Comparison of ENCODE assay signal across 1 cellular context in the genomic region with DNA sequence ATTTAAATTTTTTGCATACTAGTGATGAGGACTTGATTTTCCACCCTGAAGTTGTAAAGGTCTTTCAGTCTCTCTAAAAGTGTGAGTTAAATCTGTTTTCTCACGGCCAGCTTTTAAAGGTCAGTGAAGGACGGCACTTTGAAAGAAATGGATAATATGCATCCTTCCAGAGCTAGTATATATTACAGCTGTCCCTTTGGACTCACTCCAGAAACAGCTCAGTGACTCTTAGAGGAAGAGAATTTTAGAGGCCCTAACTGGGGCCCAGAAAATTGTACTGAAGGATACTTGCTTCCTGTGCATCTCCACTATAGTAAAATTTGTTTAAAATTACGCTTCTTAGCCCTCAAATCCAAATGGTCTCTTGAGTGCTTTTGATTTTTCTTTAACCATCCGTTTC.
TF ChIP-seq lines count a peak whose summit lies in the region.

No MANE protein-coding gene starts in this region.

TF ChIP-seq in HepG2, 621 proteins besides CTCF, POLR2A, EP300 and RAD21 (continued from another document):
- TF ChIP-seq, protein P1, sequence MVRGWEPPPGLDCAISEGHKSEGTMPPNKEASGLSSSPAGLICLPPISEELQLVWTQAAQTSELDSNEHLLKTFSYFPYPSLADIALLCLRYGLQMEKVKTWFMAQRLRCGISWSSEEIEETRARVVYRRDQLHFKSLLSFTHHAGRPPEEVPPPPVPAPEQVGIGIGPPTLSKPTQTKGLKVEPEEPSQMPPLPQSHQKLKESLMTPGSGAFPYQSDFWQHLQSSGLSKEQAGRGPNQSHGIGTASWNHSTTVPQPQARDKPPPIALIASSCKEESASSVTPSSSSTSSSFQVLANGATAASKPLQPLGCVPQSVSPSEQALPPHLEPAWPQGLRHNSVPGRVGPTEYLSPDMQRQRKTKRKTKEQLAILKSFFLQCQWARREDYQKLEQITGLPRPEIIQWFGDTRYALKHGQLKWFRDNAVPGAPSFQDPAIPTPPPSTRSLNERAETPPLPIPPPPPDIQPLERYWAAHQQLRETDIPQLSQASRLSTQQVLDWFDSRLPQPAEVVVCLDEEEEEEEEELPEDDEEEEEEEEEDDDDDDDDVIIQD (CRISPR knock-in tag; IDR thresholded peaks at IDR 0.05; ENCODE audit: low read depth), result no peak
- TF ChIP-seq, protein P2, sequence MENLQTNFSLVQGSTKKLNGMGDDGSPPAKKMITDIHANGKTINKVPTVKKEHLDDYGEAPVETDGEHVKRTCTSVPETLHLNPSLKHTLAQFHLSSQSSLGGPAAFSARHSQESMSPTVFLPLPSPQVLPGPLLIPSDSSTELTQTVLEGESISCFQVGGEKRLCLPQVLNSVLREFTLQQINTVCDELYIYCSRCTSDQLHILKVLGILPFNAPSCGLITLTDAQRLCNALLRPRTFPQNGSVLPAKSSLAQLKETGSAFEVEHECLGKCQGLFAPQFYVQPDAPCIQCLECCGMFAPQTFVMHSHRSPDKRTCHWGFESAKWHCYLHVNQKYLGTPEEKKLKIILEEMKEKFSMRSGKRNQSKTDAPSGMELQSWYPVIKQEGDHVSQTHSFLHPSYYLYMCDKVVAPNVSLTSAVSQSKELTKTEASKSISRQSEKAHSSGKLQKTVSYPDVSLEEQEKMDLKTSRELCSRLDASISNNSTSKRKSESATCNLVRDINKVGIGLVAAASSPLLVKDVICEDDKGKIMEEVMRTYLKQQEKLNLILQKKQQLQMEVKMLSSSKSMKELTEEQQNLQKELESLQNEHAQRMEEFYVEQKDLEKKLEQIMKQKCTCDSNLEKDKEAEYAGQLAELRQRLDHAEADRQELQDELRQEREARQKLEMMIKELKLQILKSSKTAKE (CRISPR knock-in tag; IDR thresholded peaks at IDR 0.05; ENCODE audit: borderline replicate concordance), result no peak
- TF ChIP-seq HNRNPK (IDR thresholded peaks at IDR 0.05; ENCODE audit: low read depth, low read length, poor library complexity, severe bottlenecking) (no peak), KLF9 (CRISPR knock-in tag; IDR thresholded peaks at IDR 0.05; ENCODE audit: low read depth) (no peak), CEBPG (CRISPR knock-in tag; IDR thresholded peaks at IDR 0.05) (no peak)
- TF ChIP-seq, protein P3, sequence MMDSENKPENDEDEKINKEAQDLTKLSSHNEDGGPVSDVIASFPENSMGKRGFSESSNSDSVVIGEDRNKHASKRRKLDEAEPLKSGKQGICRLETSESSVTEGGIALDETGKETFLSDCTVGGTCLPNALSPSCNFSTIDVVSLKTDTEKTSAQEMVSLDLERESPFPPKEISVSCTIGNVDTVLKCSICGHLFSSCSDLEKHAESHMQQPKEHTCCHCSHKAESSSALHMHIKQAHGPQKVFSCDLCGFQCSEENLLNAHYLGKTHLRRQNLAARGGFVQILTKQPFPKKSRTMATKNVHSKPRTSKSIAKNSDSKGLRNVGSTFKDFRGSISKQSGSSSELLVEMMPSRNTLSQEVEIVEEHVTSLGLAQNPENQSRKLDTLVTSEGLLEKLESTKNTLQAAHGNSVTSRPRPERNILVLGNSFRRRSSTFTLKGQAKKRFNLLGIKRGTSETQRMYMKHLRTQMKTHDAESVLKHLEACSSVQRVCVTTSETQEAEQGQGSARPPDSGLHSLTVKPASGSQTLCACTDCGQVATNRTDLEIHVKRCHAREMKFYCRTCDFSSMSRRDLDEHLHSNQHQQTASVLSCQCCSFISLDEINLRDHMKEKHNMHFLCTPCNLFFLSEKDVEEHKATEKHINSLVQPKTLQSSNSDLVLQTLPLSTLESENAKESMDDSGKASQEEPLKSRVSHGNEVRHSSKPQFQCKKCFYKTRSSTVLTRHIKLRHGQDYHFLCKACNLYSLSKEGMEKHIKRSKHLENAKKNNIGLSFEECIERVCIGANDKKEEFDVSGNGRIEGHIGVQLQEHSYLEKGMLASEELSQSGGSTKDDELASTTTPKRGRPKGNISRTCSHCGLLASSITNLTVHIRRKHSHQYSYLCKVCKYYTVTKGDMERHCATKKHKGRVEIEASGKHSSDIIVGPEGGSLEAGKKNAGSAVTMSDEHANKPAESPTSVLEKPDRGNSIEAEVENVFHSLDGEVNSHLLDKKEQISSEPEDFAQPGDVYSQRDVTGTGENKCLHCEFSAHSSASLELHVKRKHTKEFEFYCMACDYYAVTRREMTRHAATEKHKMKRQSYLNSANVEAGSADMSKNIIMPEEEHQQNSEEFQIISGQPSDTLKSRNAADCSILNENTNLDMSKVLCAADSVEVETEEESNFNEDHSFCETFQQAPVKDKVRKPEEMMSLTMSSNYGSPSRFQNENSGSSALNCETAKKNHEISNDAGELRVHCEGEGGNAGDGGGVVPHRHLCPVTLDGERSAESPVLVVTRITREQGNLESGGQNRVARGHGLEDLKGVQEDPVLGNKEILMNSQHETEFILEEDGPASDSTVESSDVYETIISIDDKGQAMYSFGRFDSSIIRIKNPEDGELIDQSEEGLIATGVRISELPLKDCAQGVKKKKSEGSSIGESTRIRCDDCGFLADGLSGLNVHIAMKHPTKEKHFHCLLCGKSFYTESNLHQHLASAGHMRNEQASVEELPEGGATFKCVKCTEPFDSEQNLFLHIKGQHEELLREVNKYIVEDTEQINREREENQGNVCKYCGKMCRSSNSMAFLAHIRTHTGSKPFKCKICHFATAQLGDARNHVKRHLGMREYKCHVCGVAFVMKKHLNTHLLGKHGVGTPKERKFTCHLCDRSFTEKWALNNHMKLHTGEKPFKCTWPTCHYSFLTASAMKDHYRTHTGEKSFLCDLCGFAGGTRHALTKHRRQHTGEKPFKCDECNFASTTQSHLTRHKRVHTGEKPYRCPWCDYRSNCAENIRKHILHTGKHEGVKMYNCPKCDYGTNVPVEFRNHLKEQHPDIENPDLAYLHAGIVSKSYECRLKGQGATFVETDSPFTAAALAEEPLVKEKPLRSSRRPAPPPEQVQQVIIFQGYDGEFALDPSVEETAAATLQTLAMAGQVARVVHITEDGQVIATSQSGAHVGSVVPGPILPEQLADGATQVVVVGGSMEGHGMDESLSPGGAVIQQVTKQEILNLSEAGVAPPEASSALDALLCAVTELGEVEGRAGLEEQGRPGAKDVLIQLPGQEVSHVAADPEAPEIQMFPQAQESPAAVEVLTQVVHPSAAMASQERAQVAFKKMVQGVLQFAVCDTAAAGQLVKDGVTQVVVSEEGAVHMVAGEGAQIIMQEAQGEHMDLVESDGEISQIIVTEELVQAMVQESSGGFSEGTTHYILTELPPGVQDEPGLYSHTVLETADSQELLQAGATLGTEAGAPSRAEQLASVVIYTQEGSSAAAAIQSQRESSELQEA (CRISPR knock-in tag; IDR thresholded peaks at IDR 0.05; ENCODE audit: not compliant biosample characterization), result no peak
